In genomic region chr4:8441499-8442091, GRCh38 we compare ENCODE assay signal across 9 cellular contexts. TPM values are rescaled to one million over a fixed set of nuclear protein-coding genes. Genes with fewer than 3 reads are reported as not detected.
DNase-seq lines count a peak whose midpoint lies in the region; ATAC-seq, FAIRE-seq and TF ChIP-seq lines count a peak whose summit lies in the region.
"Had no signal": no experiment of that assay in that cellular context is flagged by ENCODE, and none has a peak within 500 bp of the region (broad histone marks: within the 10 kb centered on the region; RNA-seq: fewer than 3 reads in every experiment).

No MANE protein-coding gene starts in this region.

- H4K20me1 ChIP-seq in K562 (replicated peaks; ENCODE audit: control insufficient read depth, insufficient read depth, low read length), result peaks cover 18% of the 10 kb centered on the region

- H3K9ac ChIP-seq in K562 (ENCODE audit: insufficient read depth in 1 of 2, low read depth in 2 of 2, low read length in 2 of 2), result peak overlapping the region; percentile 97 to 99

- H3K9me1 ChIP-seq in K562 (ENCODE audit: control insufficient read depth, insufficient read depth, low read length), result peaks cover 3% of the 10 kb centered on the region

- H3K27me3 ChIP-seq in heart right ventricle, result no peaks in the 10 kb centered on the region
- no peaks in the 10 kb centered on the region for H3K27me3 ChIP-seq in K562 (ENCODE audit: control insufficient read depth in 2 of 2, insufficient read depth in 2 of 2, low read length in 2 of 2)

- TSS peak; percentile 46 for BruUV-seq in K562 (replicated peaks; lab: Mats Ljungman, UMichigan)

- DNase-seq in heart right ventricle (no peak), left ventricle myocardium superior (no peak), K562 (ENCODE audit: extremely low read depth in 1 of 4, low spot score in 3 of 4) (peak in 2 of 4 experiments; percentile 19 to 45), memory B cell (ENCODE audit: low spot score in 2 of 2) (no peak), HPDE6-E6E7 (ENCODE audit: extremely low spot score) (no peak)
- DNase-seq in activated CD8-positive, alpha-beta memory T cell treated with anti-CD3 and anti-CD28 coated beads, Interleukin-2, amount 50 U/mL, for 48 hours, result no peak
- DNase-seq: NCI-H524 treated with DMSO at 0.1 percent for 48 hours had no signal

- no peak for ATAC-seq in heart right ventricle
- no peak for ATAC-seq in left ventricle myocardium superior
- ATAC-seq in K562, result peak; percentile 7
- ATAC-seq in memory B cell (ENCODE audit: low read depth), result no peak
- no peak for ATAC-seq in GM19397 (IDR thresholded peaks at IDR 0.05; ENCODE audit: unreplicated experiment)

- H3K4me3 ChIP-seq in heart right ventricle (peak overlapping the region; percentile 79 to 99 (median 96)), K562 (peak overlapping the region; percentile 97), urinary bladder (ENCODE audit: low read depth, low read length) (peak overlapping the region; percentile 100)

- H3K4me1 ChIP-seq in heart right ventricle, result peaks cover 25 to 87% (median 58%) of the 10 kb centered on the region in 9 donors
- peaks cover 8 to 15% of the 10 kb centered on the region in 2 experiments; a peak in 4 of 5 replicates for H3K4me1 ChIP-seq in K562 (replicated peaks in 1 of 2; ENCODE audit: control insufficient read depth in 2 of 2, insufficient read depth in 2 of 2, low read length in 2 of 2)
- H3K4me1 ChIP-seq in urinary bladder (ENCODE audit: insufficient read depth), result peaks cover 3% of the 10 kb centered on the region

- H3K4me1 Mint-ChIP-seq in memory B cell, result peaks cover 37% of the 10 kb centered on the region

- H3K9me3 ChIP-seq in heart right ventricle (no peaks in the 10 kb centered on the region), K562 (replicated peaks; ENCODE audit: control insufficient read depth, insufficient read depth, low read depth, low read length) (no peaks in the 10 kb centered on the region)

- H3K4me3 Mint-ChIP-seq in memory B cell, result peak overlapping the region; percentile 82

- no peak for TF ChIP-seq POLR2A in K562 (conservative IDR thresholded peaks at IDR 0.05)

- no peak for FAIRE-seq in K562 (lab: Jason Lieb, UNC)

- no peak for TF ChIP-seq RAD21 in K562 (CRISPR knock-in tag; conservative IDR thresholded peaks at IDR 0.05 in 1 of 2, IDR thresholded peaks at IDR 0.05 in 1 of 2)

- peak overlapping the region; percentile 98 for H3K4me2 ChIP-seq in K562 (ENCODE audit: insufficient read depth, low read length)

- in situ Hi-C loops in K562 (cut with MboI), result no loop called here

- H3K27ac ChIP-seq in heart right ventricle (peak overlapping the region in 4 of 10 donors; percentile 93 to 97 (median 95)), K562 (ENCODE audit: extremely low read depth, low read depth, low read length) (peak overlapping the region; percentile 32; the same call in 1 of the 3 replicates), urinary bladder (ENCODE audit: low read depth) (no peak overlapping the region)

- peaks cover 8% of the 10 kb centered on the region for H3K36me3 Mint-ChIP-seq in memory B cell

- H3K36me3 ChIP-seq in heart right ventricle (peaks cover 0 to 31% (median 0%) of the 10 kb centered on the region in 9 donors), K562 (ENCODE audit: control insufficient read depth, insufficient read depth, low read length) (peaks cover 23% of the 10 kb centered on the region; the same call in 2 of the 3 replicates), urinary bladder (ENCODE audit: insufficient read depth) (no peaks in the 10 kb centered on the region)

- TF ChIP-seq CTCF in heart right ventricle (IDR thresholded peaks at IDR 0.05) (no peak), K562 (IDR thresholded peaks at IDR 0.05 in 2 of 3, conservative IDR thresholded peaks at IDR 0.05 in 1 of 3; ENCODE audit: insufficient read depth in 2 of 3, low read depth in 1 of 3, low read length in 3 of 3) (no peak)

- no peak for TF ChIP-seq EP300 in K562 (IDR thresholded peaks at IDR 0.05; ENCODE audit: low read length)

- intact Hi-C loops in heart right ventricle (cut with DNase I) (no loop called here), left ventricle myocardium superior (cut with micrococcal nuclease) (no loop called here), K562 (cut with micrococcal nuclease) (no loop called here)

- H3K27ac Mint-ChIP-seq in memory B cell, result peak overlapping the region; percentile 99

- POLR2A ChIA-PET in K562 (lab: Yijun Ruan, JAX), result interaction anchor here (1.3 to 2.3 kb wide), 4 partner anchors 12 to 27 kb away, joined by 3 to 7 read pairs (median 6); no protein-coding TSS in a partner anchor

- CTCF ChIA-PET in K562 (lab: Yijun Ruan, JAX; ENCODE audit: low intra/inter-chr PET ratio), result no interaction called here

- no peak overlapping the region; the same call in 1 of the 2 replicates for H2AFZ ChIP-seq in K562 (ENCODE audit: low read depth, low read length)

- 50% methylated on average over 17 of the region's 17 CpGs for WGBS in heart right ventricle, 2 donors
- 2% methylated on average over 17 of the region's 17 CpGs for WGBS in K562 (ENCODE audit: insufficient coverage, low coverage, missing lambda C conversion rate)
- 56% methylated on average over 17 of the region's 17 CpGs for WGBS in urinary bladder

- peaks cover 87% of the 10 kb centered on the region for H3K79me2 ChIP-seq in K562 (ENCODE audit: control insufficient read depth, insufficient read depth, low read length)

- H3K27me3 Mint-ChIP-seq in memory B cell, result no peaks in the 10 kb centered on the region

- H3K9me3 Mint-ChIP-seq in memory B cell, result no peaks in the 10 kb centered on the region

TF ChIP-seq in K562, 482 proteins besides CTCF, POLR2A, EP300 and RAD21 (continues in another document):
- TF ChIP-seq HNRNPLL (IDR thresholded peaks at IDR 0.05; ENCODE audit: low read depth, low read length, poor library complexity, severe bottlenecking) (peak; percentile 40), HMBOX1 (IDR thresholded peaks at IDR 0.05) (peak; percentile 70; the same call in 1 of the 2 replicates)

RNA-seq across cellular contexts. Expression of gene TRMT44, which starts 1.0 kb away (rescaled TPM):
- total RNA-seq in heart right ventricle (10 to 100 TPM in 2 of 10 donors, 1 to 10 TPM in 8; 6.0 to 10.2 (median 8.4) TPM), left ventricle myocardium superior (8.4 TPM), K562 (2014; rRNA removed) (14.1 and 15.6 TPM in 2 replicates), K562 (2014; rRNA removed; fragmentation: Illumina TruSeq; extraction: Trizol) (8.6 and 10.0 TPM in 2 replicates), K562 (2015; rRNA removed; fragmentation: Illumina TruSeq; extraction: Trizol) (10.2 and 10.3 TPM in 2 replicates), K562 (2021) (17.3 and 18.6 TPM in 2 replicates), urinary bladder (17.5 TPM)
- polyA plus RNA-seq in heart right ventricle (1 to 10 TPM; 4.5 to 5.3 TPM), K562 (2011; rRNA removed) (8.9 and 9.6 TPM in 2 replicates), K562 (2014; fragmentation: Illumina TruSeq; extraction: Trizol) (7.8 and 8.7 TPM in 2 replicates), K562 (2014; fragmentation: Nextera tagmentation; extraction: Ambion mirVana) (1 to 10 TPM; 1.2 to 2.1 TPM), K562 (2014; rRNA removed) (12.5 and 13.2 TPM in 2 replicates), urinary bladder (10.4 TPM)
- 60.3 and 88.6 TPM in 2 replicates for total RNA-seq in K562 (2011; cell fraction: chromatin; rRNA removed; ENCODE audit: low replicate concordance)
- 53.0 and 57.5 TPM in 2 replicates for total RNA-seq in K562 (2011; cell fraction: nucleolus; rRNA removed)
- 31.6 and 38.6 TPM in 2 replicates for total RNA-seq in K562 (2011; cell fraction: nucleoplasm; rRNA removed)
- 5.5 and 9.9 TPM in 2 replicates for polyA plus RNA-seq in K562 (2011; cell fraction: cytosol; rRNA removed)
- polyA plus RNA-seq in K562 (2011; cell fraction: nucleus; rRNA removed), result 32.2 and 44.8 TPM in 2 replicates
- polyA plus RNA-seq in K562 (2012), result 8.3 and 13.2 TPM in 2 replicates
- 14.7 and 16.1 TPM in 2 replicates for polyA minus RNA-seq in K562 (2011; rRNA and poly(A)+ RNA removed)
- 6.1 and 11.1 TPM in 2 replicates for polyA minus RNA-seq in K562 (2011; cell fraction: cytosol; rRNA and poly(A)+ RNA removed)
- polyA minus RNA-seq in K562 (2011; cell fraction: nucleus; rRNA and poly(A)+ RNA removed), result 35.5 and 48.8 TPM in 2 replicates

RNA-seq across cellular contexts. Expression of gene ACOX3, which starts 1.1 kb away (rescaled TPM):
- total RNA-seq in heart right ventricle, result 10 to 100 TPM; 21.6 to 28.9 (median 25.6) TPM
- polyA plus RNA-seq in heart right ventricle, result 10 to 100 TPM; 17.9 to 18.5 TPM
- 25.8 TPM for total RNA-seq in left ventricle myocardium superior
- 8.4 and 18.6 TPM in 2 replicates for total RNA-seq in K562 (2011; cell fraction: chromatin; rRNA removed; ENCODE audit: low replicate concordance)
- total RNA-seq in K562 (2011; cell fraction: nucleolus; rRNA removed), result 5.9 and 8.7 TPM in 2 replicates
- total RNA-seq in K562 (2011; cell fraction: nucleoplasm; rRNA removed), result 5.9 and 9.8 TPM in 2 replicates
- 4.9 and 5.1 TPM in 2 replicates for total RNA-seq in K562 (2014; rRNA removed)
- total RNA-seq in K562 (2014; rRNA removed; fragmentation: Illumina TruSeq; extraction: Trizol), result 3.7 and 3.8 TPM in 2 replicates
- total RNA-seq in K562 (2015; rRNA removed; fragmentation: Illumina TruSeq; extraction: Trizol), result 3.8 and 4.6 TPM in 2 replicates
- 5.9 and 7.3 TPM in 2 replicates for total RNA-seq in K562 (2021)
- 2.3 and 2.9 TPM in 2 replicates for polyA plus RNA-seq in K562 (2011; rRNA removed)
- 2.6 and 3.3 TPM in 2 replicates for polyA plus RNA-seq in K562 (2011; cell fraction: cytosol; rRNA removed)
- 6.1 and 6.5 TPM in 2 replicates for polyA plus RNA-seq in K562 (2011; cell fraction: nucleus; rRNA removed)
- 5.1 and 9.2 TPM in 2 replicates for polyA plus RNA-seq in K562 (2012)
- polyA plus RNA-seq in K562 (2014; fragmentation: Illumina TruSeq; extraction: Trizol), result 4.0 and 4.4 TPM in 2 replicates
- 1 to 10 TPM in 1 of 2 experiments, under 1 TPM in 1; 0.68 to 1.0 TPM for polyA plus RNA-seq in K562 (2014; fragmentation: Nextera tagmentation; extraction: Ambion mirVana)
- 3.0 and 4.9 TPM in 2 replicates for polyA plus RNA-seq in K562 (2014; rRNA removed)
- polyA minus RNA-seq in K562 (2011; rRNA and poly(A)+ RNA removed), result 3.9 and 5.0 TPM in 2 replicates
- 1.5 and 4.6 TPM in 2 replicates for polyA minus RNA-seq in K562 (2011; cell fraction: cytosol; rRNA and poly(A)+ RNA removed)
- polyA minus RNA-seq in K562 (2011; cell fraction: nucleus; rRNA and poly(A)+ RNA removed), result 3.5 and 4.8 TPM in 2 replicates
- 36.6 TPM for total RNA-seq in urinary bladder
- 17.4 TPM for polyA plus RNA-seq in urinary bladder
